Comparison of ENCODE assay signal across 15 cellular contexts in the genomic region with DNA sequence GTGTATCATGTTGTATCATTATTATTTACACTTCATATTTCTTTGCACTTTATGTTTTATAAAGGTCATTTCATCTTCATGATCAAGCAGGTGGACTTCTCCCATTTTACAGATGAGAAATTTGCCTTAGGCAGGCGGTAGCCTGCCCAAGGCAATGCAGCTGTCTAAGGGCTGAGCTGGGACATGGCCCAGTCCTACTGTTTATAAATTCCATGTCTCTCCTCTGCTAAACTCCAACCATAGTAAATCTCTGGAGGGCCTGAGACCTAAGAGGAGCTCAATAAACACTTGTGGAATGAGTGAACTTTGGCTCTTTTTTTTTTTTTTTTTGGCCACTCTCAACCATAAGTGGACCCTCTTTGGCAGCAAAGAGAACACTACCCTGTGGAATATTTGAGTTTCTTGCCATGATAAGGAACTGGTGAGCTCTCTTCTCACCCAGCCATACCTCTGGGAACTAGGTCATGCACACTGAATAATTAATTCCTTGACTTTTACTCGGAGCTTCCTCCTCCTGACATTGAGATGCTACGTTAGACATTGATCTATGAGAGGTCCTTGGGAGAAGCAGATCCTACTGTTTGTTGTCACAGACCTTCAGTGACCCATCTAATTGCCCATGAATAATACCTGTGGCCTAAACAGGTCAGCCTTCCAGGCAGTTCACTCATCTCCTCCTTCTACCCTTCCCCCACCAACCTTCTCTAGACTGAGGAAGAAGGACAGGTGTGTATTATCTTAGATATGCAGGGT. TPM values are rescaled to one million over a fixed set of nuclear protein-coding genes. Genes with fewer than 3 reads are reported as not detected.
DNase-seq lines count a peak whose midpoint lies in the region; ATAC-seq and TF ChIP-seq lines count a peak whose summit lies in the region.
"Had no signal": no experiment of that assay in that cellular context is flagged by ENCODE, and none has a peak within 500 bp of the region (broad histone marks: within the 10 kb centered on the region; RNA-seq: fewer than 3 reads in every experiment).

No MANE protein-coding gene starts in this region.

- H3K4me3 ChIP-seq in stomach: no peak overlapping the region
- H3K4me3 ChIP-seq: BLaER1, right lobe of liver had no signal

- 60 to 83% (median 75%) methylated on average over 3 of the region's 3 CpGs for WGBS in stomach, 5 donors

- no peak for ATAC-seq in activated T-helper 17 cell treated with anti-CD3 and anti-CD28 coated beads, Interleukin-2, amount 50 U/mL, for 72 hours (replicated peaks)
- no peak for ATAC-seq in GM18505 (IDR thresholded peaks at IDR 0.05; ENCODE audit: unreplicated experiment)
- ATAC-seq: activated CD8-positive, alpha-beta memory T cell treated with anti-CD3 and anti-CD28 coated beads, Interleukin-2, amount 10 ng/mL, durations not matched to agents 7 days and 5 days; stimulated activated naive CD8-positive, alpha-beta T cell treated with anti-CD3 and anti-CD28 coated beads, Interleukin-15, Interleukin-2, amounts not matched to agents 100 U/mL and 50 U/mL, for 24 hours had no signal

- peaks cover 4% of the 10 kb centered on the region for H3K9me3 Mint-ChIP-seq in activated T-helper 17 cell treated with anti-CD3 and anti-CD28 coated beads, Interleukin-2, amount 50 U/mL, for 72 hours
- H3K9me3 Mint-ChIP-seq: activated naive CD4-positive, alpha-beta T cell treated with anti-CD3 and anti-CD28 coated beads, Interleukin-2, amount 50 U/mL, for 24 hours; nephron had no signal

- H3K4me1 Mint-ChIP-seq in activated T-helper 17 cell treated with anti-CD3 and anti-CD28 coated beads, Interleukin-2, amount 50 U/mL, for 72 hours: peaks cover 48% of the 10 kb centered on the region

- TF ChIP-seq EP300 in stomach (IDR thresholded peaks at IDR 0.05): no peak

- no peak for TF ChIP-seq CTCF in stomach (IDR thresholded peaks at IDR 0.05)
- no peak for TF ChIP-seq CTCF in GM20000 (IDR thresholded peaks at IDR 0.05; ENCODE audit: extremely low read depth, missing control alignments)

- H3K27ac ChIP-seq in stomach: peak overlapping the region in 4 of 5 donors; percentile 66 to 84 (median 78)
- H3K27ac ChIP-seq: BLaER1, right lobe of liver had no signal

- H3K27me3 ChIP-seq in stomach: no peaks in the 10 kb centered on the region
- H3K27me3 ChIP-seq: BLaER1, right lobe of liver had no signal

- H3K4me1 ChIP-seq in stomach: peaks cover 50 to 97% (median 77%) of the 10 kb centered on the region in 4 donors

- peak overlapping the region; percentile 83 for H3K27ac Mint-ChIP-seq in activated T-helper 17 cell treated with anti-CD3 and anti-CD28 coated beads, Interleukin-2, amount 50 U/mL, for 72 hours
- H3K27ac Mint-ChIP-seq: activated CD8-positive, alpha-beta memory T cell treated with anti-CD3 and anti-CD28 coated beads, Interleukin-2, amount 10 ng/mL, durations not matched to agents 7 days and 5 days; activated naive CD4-positive, alpha-beta T cell treated with anti-CD3 and anti-CD28 coated beads, Interleukin-2, amount 50 U/mL, for 24 hours; nephron had no signal

- intact Hi-C loops in stomach (cut with DNase I; ENCODE audit: low total_unique reads): no loop called here

- H3K36me3 ChIP-seq in stomach: peaks cover 0 to 12% (median 2%) of the 10 kb centered on the region in 4 donors
- H3K36me3 ChIP-seq: BLaER1, right lobe of liver had no signal

- H3K27me3 Mint-ChIP-seq in activated T-helper 17 cell treated with anti-CD3 and anti-CD28 coated beads, Interleukin-2, amount 50 U/mL, for 72 hours: no peaks in the 10 kb centered on the region
- H3K27me3 Mint-ChIP-seq: activated CD8-positive, alpha-beta memory T cell treated with anti-CD3 and anti-CD28 coated beads, Interleukin-2, amount 10 ng/mL, durations not matched to agents 7 days and 5 days; activated naive CD4-positive, alpha-beta T cell treated with anti-CD3 and anti-CD28 coated beads, Interleukin-2, amount 50 U/mL, for 24 hours had no signal

- peaks cover 20% of the 10 kb centered on the region for H3K36me3 Mint-ChIP-seq in activated T-helper 17 cell treated with anti-CD3 and anti-CD28 coated beads, Interleukin-2, amount 50 U/mL, for 72 hours (ENCODE audit: low read depth)
- H3K36me3 Mint-ChIP-seq: activated naive CD4-positive, alpha-beta T cell treated with anti-CD3 and anti-CD28 coated beads, Interleukin-2, amount 50 U/mL, for 24 hours had no signal

- peak overlapping the region; percentile 50 for H3K4me3 Mint-ChIP-seq in activated T-helper 17 cell treated with anti-CD3 and anti-CD28 coated beads, Interleukin-2, amount 50 U/mL, for 72 hours
- H3K4me3 Mint-ChIP-seq: activated CD8-positive, alpha-beta memory T cell treated with anti-CD3 and anti-CD28 coated beads, Interleukin-2, amount 10 ng/mL, durations not matched to agents 7 days and 5 days; activated naive CD4-positive, alpha-beta T cell treated with anti-CD3 and anti-CD28 coated beads, Interleukin-2, amount 50 U/mL, for 24 hours; nephron had no signal

- DNase-seq in EH (ENCODE audit: low read depth) (peak; percentile 59), kidney tubule cell (ENCODE audit: low spot score) (peak; percentile 32), stomach (no peak), HUDEP-2 (lab: John Stamatoyannopoulos, UW; ENCODE audit: unreplicated experiment in 76 of 76) (no peak), GM20000 (ENCODE audit: low spot score) (no peak)
- DNase-seq: activated CD8-positive, alpha-beta memory T cell treated with anti-CD3 and anti-CD28 coated beads, Interleukin-2, amount 10 ng/mL, durations not matched to agents 7 days and 5 days; central memory CD4-positive, alpha-beta T cell; NCI-H1105 treated with DMSO at 0.1 percent for 48 hours; right lobe of liver; stimulated activated naive CD8-positive, alpha-beta T cell treated with anti-CD3 and anti-CD28 coated beads, Interleukin-15, Interleukin-2, amounts not matched to agents 100 U/mL and 50 U/mL, for 24 hours had no signal

- H3K9me3 ChIP-seq in stomach: no peaks in the 10 kb centered on the region
- H3K9me3 ChIP-seq: BLaER1, right lobe of liver had no signal

- TF ChIP-seq POLR2A in stomach (IDR thresholded peaks at IDR 0.05) (no peak), GM18505 (IDR thresholded peaks at IDR 0.05; ENCODE audit: borderline replicate concordance, extremely low read depth, insufficient read depth, insufficient read length) (no peak)

RNA-seq across cellular contexts. Expression of gene MICAL2, which starts 30.0 kb away (rescaled TPM):
- 100 to 1,000 TPM; 127 to 253 TPM for total RNA-seq in activated T-helper 17 cell treated with anti-CD3 and anti-CD28 coated beads, Interleukin-2, amount 50 U/mL, for 72 hours
- 100 to 1,000 TPM in 2 of 5 donors, 10 to 100 TPM in 3; 82.6 to 165 (median 86.1) TPM for total RNA-seq in stomach
- 10 to 100 TPM; 11.2 to 31.4 (median 13.3) TPM for polyA plus RNA-seq in stomach

Comparison
In these comparisons a context has a peak if more than half of its experiments do, and no peak if none do; other contexts are left out.
1. DNase-seq: peak in EH (single experiment) and kidney tubule cell (single experiment); none in stomach (single experiment), HUDEP-2 (0 of 76) and GM20000 (single experiment).